2 cellular contexts compared by ENCODE assay signal in the genomic region with DNA sequence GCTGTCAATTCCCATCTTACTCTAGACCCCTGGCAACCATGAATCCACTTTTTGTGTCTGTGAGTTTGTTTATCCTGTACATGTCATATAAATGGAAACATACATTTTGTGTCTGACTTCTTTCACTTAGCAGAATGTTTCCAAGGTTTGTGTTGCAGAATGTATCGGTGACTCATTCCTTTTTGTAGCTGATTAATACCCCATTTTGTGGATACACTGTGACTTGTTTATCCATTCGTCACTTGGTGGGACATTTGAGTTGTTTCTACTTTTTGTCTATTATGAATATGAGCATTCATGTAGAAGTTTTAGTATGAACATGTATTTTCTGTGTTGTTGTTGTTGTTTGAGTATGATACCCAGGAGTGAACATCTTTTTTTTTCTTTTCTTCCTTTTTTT.
TF ChIP-seq lines count a peak whose summit lies in the region.

No MANE protein-coding gene starts in this region.

TF ChIP-seq in A549, 52 proteins besides CTCF, POLR2A, EP300 and RAD21:
- TF ChIP-seq FOSL2 (IDR thresholded peaks at IDR 0.05) (no peak), FOSL2 (CRISPR knock-in tag; IDR thresholded peaks at IDR 0.05) (peak; percentile 38; the same call in 1 of the 2 replicates), TP53 (CRISPR knock-in tag; IDR thresholded peaks at IDR 0.05) (no peak)

TF ChIP-seq in K562, 482 proteins besides CTCF, POLR2A, EP300 and RAD21:
- TF ChIP-seq MAZ (CRISPR knock-in tag; conservative IDR thresholded peaks at IDR 0.05 in 1 of 2, IDR thresholded peaks at IDR 0.05 in 1 of 2), result no peak
- 0 out of 2 replicates have a peak, but pooled peaks have one; percentile 16 for TF ChIP-seq FOSL1 (tag; conservative IDR thresholded peaks at IDR 0.05)
TF ChIP-seq in K562: peak in this region for 1.
